Comparison of ENCODE assay signal across 8 cellular contexts in the genomic region with DNA sequence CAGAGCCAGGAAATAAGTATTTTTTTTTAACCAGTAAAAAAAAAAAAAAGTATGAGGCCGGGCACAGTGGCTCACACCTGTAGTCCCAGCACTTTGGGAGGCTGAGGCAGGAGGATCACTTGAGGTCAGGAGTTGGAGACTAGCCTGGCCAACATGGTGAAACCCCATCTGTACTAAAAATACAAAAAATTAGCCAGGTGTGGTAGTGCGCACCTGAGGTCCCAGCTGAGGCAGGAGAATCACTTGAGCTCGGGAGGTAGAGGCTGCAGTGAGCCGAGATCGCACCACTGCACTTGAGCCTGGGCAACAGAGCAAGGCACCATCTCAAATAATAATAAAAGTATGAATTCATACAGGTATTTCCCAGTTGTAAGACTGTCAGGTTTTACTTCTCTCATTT. TPM values are rescaled to one million over a fixed set of nuclear protein-coding genes. Genes with fewer than 3 reads are reported as not detected.
DNase-seq lines count a peak whose midpoint lies in the region; ATAC-seq, FAIRE-seq and TF ChIP-seq lines count a peak whose summit lies in the region.
"Not testable (repeated sequence)": the region's sequence is repeated elsewhere in the genome, so short reads cannot be mapped to it uniquely, and the experiment has no call there.
"Had no signal": no experiment of that assay in that cellular context is flagged by ENCODE, and none has a peak within 500 bp of the region (broad histone marks: within the 10 kb centered on the region; RNA-seq: fewer than 3 reads in every experiment).

No MANE protein-coding gene starts in this region.

- not testable (repeated sequence) for FAIRE-seq in pancreas (lab: Jason Lieb, UNC)

- peaks cover 14 to 26% (median 23%) of the 10 kb centered on the region in 10 experiments for H3K4me1 ChIP-seq in BLaER1 treated with 17β-estradiol and CSF1 and Interleukin-3, amounts not matched to agents 10 nM and 100 nM
- H3K4me1 ChIP-seq in pancreas, upper lobe of right lung: not testable (repeated sequence)

- not testable (repeated sequence) for TF ChIP-seq CTCF in pancreas (IDR thresholded peaks at IDR 0.05); upper lobe of right lung (IDR thresholded peaks at IDR 0.05)

- H3K9me3 Mint-ChIP-seq in activated T-cell treated with anti-CD3 and anti-CD28 coated beads, Interleukin-2, amount 50 U/mL, for 72 hours; central memory CD8-positive, alpha-beta T cell: not testable (repeated sequence)

- intact Hi-C loops in pancreas (cut with DNase I); upper lobe of right lung (cut with DNase I): not testable (repeated sequence)

- H3K27me3 ChIP-seq in BLaER1 treated with 17β-estradiol and CSF1 and Interleukin-3, amounts not matched to agents 10 nM and 100 nM; pancreas; upper lobe of right lung: not testable (repeated sequence)

- ATAC-seq in activated T-cell treated with anti-CD3 and anti-CD28 coated beads, Interleukin-2, amount 50 U/mL, for 72 hours (replicated peaks in 1 of 2); central memory CD8-positive, alpha-beta T cell (replicated peaks; ENCODE audit: extremely low read depth, poor library complexity, severe bottlenecking); upper lobe of right lung: not testable (repeated sequence)
- ATAC-seq in pancreas, result peak; percentile 0 to 10 (median 2)

- H3K27ac ChIP-seq in BLaER1 treated with 17β-estradiol and CSF1 and Interleukin-3, amounts not matched to agents 10 nM and 100 nM, result peak overlapping the region in 3 of 11 experiments; percentile 31 to 34 (median 32); a peak in 4 of 22 replicates
- H3K27ac ChIP-seq in pancreas, result peak overlapping the region in 1 of 4 donors; percentile 37
- H3K27ac ChIP-seq in upper lobe of right lung, result not testable (repeated sequence)

- H3K27me3 Mint-ChIP-seq in activated T-cell treated with anti-CD3 and anti-CD28 coated beads, Interleukin-2, amount 50 U/mL, for 72 hours (ENCODE audit: low read depth); central memory CD8-positive, alpha-beta T cell: not testable (repeated sequence)

- H3K4me1 Mint-ChIP-seq in activated T-cell treated with anti-CD3 and anti-CD28 coated beads, Interleukin-2, amount 50 U/mL, for 72 hours (ENCODE audit: low read depth); central memory CD8-positive, alpha-beta T cell: not testable (repeated sequence)

- peak overlapping the region in 10 of 11 experiments; percentile 40 to 77 (median 55); a peak in 19 of 22 replicates for H3K4me2 ChIP-seq in BLaER1 treated with 17β-estradiol and CSF1 and Interleukin-3, amounts not matched to agents 10 nM and 100 nM

- not testable (repeated sequence) for H3K36me3 Mint-ChIP-seq in activated T-cell treated with anti-CD3 and anti-CD28 coated beads, Interleukin-2, amount 50 U/mL, for 72 hours (ENCODE audit: insufficient read depth in 2 of 2); central memory CD8-positive, alpha-beta T cell (ENCODE audit: insufficient read depth)

- peaks cover 0 to 11% (median 0%) of the 10 kb centered on the region in 11 experiments; a peak in 2 of 22 replicates for H3K36me3 ChIP-seq in BLaER1 treated with 17β-estradiol and CSF1 and Interleukin-3, amounts not matched to agents 10 nM and 100 nM
- H3K36me3 ChIP-seq in pancreas, upper lobe of right lung: not testable (repeated sequence)

- 42 to 47% methylated on average over 5 of the region's 5 CpGs for WGBS in pancreas, 2 donors

- H3K9me3 ChIP-seq in BLaER1 treated with 17β-estradiol and CSF1 and Interleukin-3, amounts not matched to agents 10 nM and 100 nM (replicated peaks in 1 of 11); pancreas; upper lobe of right lung: not testable (repeated sequence)

- peak overlapping the region; percentile 66 for H3K27ac Mint-ChIP-seq in activated T-cell treated with anti-CD3 and anti-CD28 coated beads, Interleukin-2, amount 50 U/mL, for 72 hours
- H3K27ac Mint-ChIP-seq in central memory CD8-positive, alpha-beta T cell (ENCODE audit: low read depth), result peak overlapping the region; percentile 72

- DNase-seq in activated T-cell treated with anti-CD3 and anti-CD28 coated beads, Interleukin-2, amount 50 U/mL, for 72 hours; central memory CD8-positive, alpha-beta T cell (ENCODE audit: low spot score in 2 of 2): not testable (repeated sequence)
- peak in 4 of 6 donors; percentile 38 to 59 (median 50) for DNase-seq in pancreas
- DNase-seq in upper lobe of right lung, result peak; percentile 11

- not testable (repeated sequence) for H3K9ac ChIP-seq in BLaER1 treated with 17β-estradiol and CSF1 and Interleukin-3, amounts not matched to agents 10 nM and 100 nM

- not testable (repeated sequence) for H3K4me3 ChIP-seq in BLaER1 treated with 17β-estradiol and CSF1 and Interleukin-3, amounts not matched to agents 10 nM and 100 nM; pancreas; upper lobe of right lung

- not testable (repeated sequence) for H3K4me3 Mint-ChIP-seq in activated T-cell treated with anti-CD3 and anti-CD28 coated beads, Interleukin-2, amount 50 U/mL, for 72 hours; central memory CD8-positive, alpha-beta T cell

- not testable (repeated sequence) for H4K20me1 ChIP-seq in BLaER1 treated with 17β-estradiol and CSF1 and Interleukin-3, amounts not matched to agents 10 nM and 100 nM

RNA-seq across cellular contexts. Expression of a gene that starts 10.4 kb away (rescaled TPM):
- total RNA-seq in activated T-cell treated with anti-CD3 and anti-CD28 coated beads, Interleukin-2, amount 50 U/mL, for 72 hours, result 1 to 10 TPM; 1.6 to 3.6 TPM
- total RNA-seq in pancreas (over 10,000 TPM; 11,290 to 24,413 (median 19,239) TPM), upper lobe of right lung (0.75 TPM)
- 1,000 to 10,000 TPM; 2,560 to 4,565 TPM for polyA plus RNA-seq in pancreas
- polyA plus RNA-seq: CD14-positive monocyte; CD4-positive, CD25-positive, alpha-beta regulatory T cell; CD8-positive, alpha-beta memory T cell had no signal

RNA-seq across cellular contexts. Expression of a gene that starts 41.4 kb away (rescaled TPM):
- 100 to 1,000 TPM in 1 of 2 donors, 10 to 100 TPM in 1; 79.5 to 101 TPM for total RNA-seq in activated T-cell treated with anti-CD3 and anti-CD28 coated beads, Interleukin-2, amount 50 U/mL, for 72 hours
- total RNA-seq in pancreas, result 10 to 100 TPM; 17.4 to 33.0 (median 23.2) TPM
- 10 to 100 TPM; 67.2 to 68.5 TPM for polyA plus RNA-seq in pancreas
- 41.7 TPM for total RNA-seq in upper lobe of right lung

RNA-seq across cellular contexts. Expression of a gene that starts 48.8 kb away (rescaled TPM):
- 10 to 100 TPM; 50.7 to 78.2 TPM for total RNA-seq in activated T-cell treated with anti-CD3 and anti-CD28 coated beads, Interleukin-2, amount 50 U/mL, for 72 hours
- total RNA-seq in pancreas, result 10 to 100 TPM; 16.1 to 31.9 (median 20.3) TPM
- 10 to 100 TPM; 56.0 to 69.7 TPM for polyA plus RNA-seq in pancreas
- total RNA-seq in upper lobe of right lung, result 66.3 TPM

Comparison
In these comparisons a context has a peak if more than half of its experiments do, and no peak if none do; other contexts are left out.
1. RNA of a gene that starts 10.4 kb away (total RNA-seq): 11,290 to 24,413 TPM in pancreas; 1.6 to 3.6 TPM in activated T-cell treated with anti-CD3 and anti-CD28 coated beads, Interleukin-2, amount 50 U/mL, for 72 hours and 0.75 TPM in upper lobe of right lung (single experiment); every median in the first group is over 1,000 times any median in the second.